ENCODE assay signal across 17 cellular contexts in genomic region chr1:59667020-59667419, GRCh38.
DNase-seq lines count a peak whose midpoint lies in the region; TF ChIP-seq lines count a peak whose summit lies in the region.
"Had no signal": no experiment of that assay in that cellular context is flagged by ENCODE, and none has a peak within 500 bp of the region (broad histone marks: within the 10 kb centered on the region; RNA-seq: fewer than 3 reads in every experiment).

No MANE protein-coding gene starts in this region.

- no peak overlapping the region for H2AFZ ChIP-seq in smooth muscle cell (ENCODE audit: low read depth)
- H2AFZ ChIP-seq: GM23248 had no signal

- H3K36me3 ChIP-seq in BLaER1 treated with 17β-estradiol and CSF1 and Interleukin-3, amounts not matched to agents 10 nM and 100 nM = no peaks in the 10 kb centered on the region
- H3K36me3 ChIP-seq in smooth muscle cell (ENCODE audit: low read depth) = no peaks in the 10 kb centered on the region

- H3K36me3 Mint-ChIP-seq in nephron (ENCODE audit: low read depth) = peaks cover 4% of the 10 kb centered on the region
- H3K36me3 Mint-ChIP-seq: CD4-positive, CD25-positive, alpha-beta regulatory T cell had no signal

- H3K9ac ChIP-seq in BLaER1 treated with 17β-estradiol and CSF1 and Interleukin-3, amounts not matched to agents 10 nM and 100 nM = no peak overlapping the region
- no peak overlapping the region for H3K9ac ChIP-seq in smooth muscle cell (ENCODE audit: low read depth)
- H3K9ac ChIP-seq: GM23248 had no signal

- peaks cover 6% of the 10 kb centered on the region for H3K27me3 Mint-ChIP-seq in nephron (ENCODE audit: low read depth)
- H3K27me3 Mint-ChIP-seq: CD4-positive, CD25-positive, alpha-beta regulatory T cell had no signal

- H3K27ac Mint-ChIP-seq in nephron = peak overlapping the region in 2 of 3 experiments; percentile 17 to 28
- H3K27ac Mint-ChIP-seq: CD4-positive, CD25-positive, alpha-beta regulatory T cell; CD8-positive, alpha-beta T cell had no signal

- no peak overlapping the region for H3K4me3 Mint-ChIP-seq in nephron
- H3K4me3 Mint-ChIP-seq: CD4-positive, CD25-positive, alpha-beta regulatory T cell; CD8-positive, alpha-beta T cell had no signal

- peaks cover 0 to 60% (median 24%) of the 10 kb centered on the region in 10 experiments; a peak in 12 of 20 replicates for H3K4me1 ChIP-seq in BLaER1 treated with 17β-estradiol and CSF1 and Interleukin-3, amounts not matched to agents 10 nM and 100 nM
- peaks cover 12% of the 10 kb centered on the region for H3K4me1 ChIP-seq in smooth muscle cell (ENCODE audit: low read depth)

- H3K79me2 ChIP-seq in smooth muscle cell (ENCODE audit: low read depth) = no peaks in the 10 kb centered on the region

- peaks cover 45% of the 10 kb centered on the region for H3K4me1 Mint-ChIP-seq in nephron

- 36% methylated on average over 3 of the region's 3 CpGs for WGBS in smooth muscle cell (ENCODE audit: low lambda C conversion rate)

- peak overlapping the region in 4 of 11 experiments; percentile 22 to 58 (median 38); a peak in 6 of 22 replicates for H3K4me2 ChIP-seq in BLaER1 treated with 17β-estradiol and CSF1 and Interleukin-3, amounts not matched to agents 10 nM and 100 nM
- peak overlapping the region; percentile 44 for H3K4me2 ChIP-seq in smooth muscle cell

- no peak overlapping the region for H3K4me3 ChIP-seq in BLaER1 treated with 17β-estradiol and CSF1 and Interleukin-3, amounts not matched to agents 10 nM and 100 nM
- H3K4me3 ChIP-seq in LNCaP clone FGC (ENCODE audit: low read depth, low read length) = no peak overlapping the region
- H3K4me3 ChIP-seq in smooth muscle cell = no peak overlapping the region
- H3K4me3 ChIP-seq: GM12878, GM23248 had no signal

- DNase-seq in LNCaP clone FGC (ENCODE audit: low read depth) (peak; percentile 72), smooth muscle cell (lab: John Stamatoyannopoulos, UW; ENCODE audit: unreplicated experiment) (no peak), DMS153 (lab: John Stamatoyannopoulos, UW) (no peak)
- DNase-seq in central memory CD4-positive, alpha-beta T cell = no peak
- DNase-seq: Caco-2; CD4-positive, CD25-positive, alpha-beta regulatory T cell; CD8-positive, alpha-beta T cell; DMS79; EL; GDM1; GM23248; H7; HCEC 1CT had no signal

- TF ChIP-seq CTCF in LNCaP clone FGC (IDR thresholded peaks at IDR 0.05; ENCODE audit: control insufficient read depth, extremely low read depth, insufficient read depth) (no peak), nephron (IDR thresholded peaks at IDR 0.05; ENCODE audit: unreplicated experiment in 3 of 3) (no peak), smooth muscle cell (IDR thresholded peaks at IDR 0.05; ENCODE audit: borderline replicate concordance, insufficient read depth, poor library complexity, severe bottlenecking) (no peak)

- no peaks in the 10 kb centered on the region for H3K9me3 Mint-ChIP-seq in nephron
- H3K9me3 Mint-ChIP-seq: CD4-positive, CD25-positive, alpha-beta regulatory T cell; CD8-positive, alpha-beta T cell had no signal

- H4K20me1 ChIP-seq in BLaER1 treated with 17β-estradiol and CSF1 and Interleukin-3, amounts not matched to agents 10 nM and 100 nM = no peaks in the 10 kb centered on the region
- no peaks in the 10 kb centered on the region for H4K20me1 ChIP-seq in smooth muscle cell (ENCODE audit: low read depth)

- H3K27ac ChIP-seq in BLaER1 treated with 17β-estradiol and CSF1 and Interleukin-3, amounts not matched to agents 10 nM and 100 nM = peak overlapping the region in 7 of 11 experiments; percentile 13 to 57 (median 35); a peak in 10 of 22 replicates
- peak overlapping the region; percentile 40 for H3K27ac ChIP-seq in smooth muscle cell (ENCODE audit: low read depth)
- H3K27ac ChIP-seq: C4-2B, GM23248 had no signal

- peaks cover 24% of the 10 kb centered on the region for H3F3A ChIP-seq in smooth muscle cell (ENCODE audit: low read depth)

- H3K9me3 ChIP-seq in BLaER1 treated with 17β-estradiol and CSF1 and Interleukin-3, amounts not matched to agents 10 nM and 100 nM (replicated peaks in 1 of 11) = peaks cover 0 to 8% (median 0%) of the 10 kb centered on the region in 11 experiments; a peak in 1 of 22 replicates
- H3K9me3 ChIP-seq in smooth muscle cell (replicated peaks; ENCODE audit: low read depth) = no peaks in the 10 kb centered on the region
- H3K9me3 ChIP-seq: Caco-2 had no signal

- H3K27me3 ChIP-seq in BLaER1 treated with 17β-estradiol and CSF1 and Interleukin-3, amounts not matched to agents 10 nM and 100 nM = no peaks in the 10 kb centered on the region
- H3K27me3 ChIP-seq in smooth muscle cell (ENCODE audit: low read depth) = no peaks in the 10 kb centered on the region
